Comparison of ENCODE assay signal across 33 cellular contexts in the genomic region with DNA sequence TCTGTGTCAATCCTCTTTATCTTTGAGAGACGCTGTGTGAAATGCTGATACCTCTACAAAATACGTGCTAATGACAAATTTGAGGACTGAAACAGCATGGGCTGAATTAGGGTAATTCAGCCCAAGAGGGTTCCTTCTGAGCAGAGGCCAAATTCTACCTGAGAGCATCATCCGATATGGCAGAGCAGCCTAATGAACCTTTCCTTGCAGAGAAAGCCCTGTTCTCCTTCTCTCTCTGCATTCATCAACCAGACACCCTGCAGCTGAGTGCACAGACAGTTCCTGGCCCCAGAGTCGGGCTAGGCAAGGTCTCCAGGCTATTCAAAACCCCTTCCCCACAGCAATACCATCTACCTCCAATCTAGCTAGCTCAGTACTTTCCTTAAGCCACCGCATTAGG.
"Had no signal": no experiment of that assay in that cellular context is flagged by ENCODE, and none has a peak within 500 bp of the region (broad histone marks: within the 10 kb centered on the region; RNA-seq: fewer than 3 reads in every experiment).

No MANE protein-coding gene starts in this region.

- H3K27me3 Mint-ChIP-seq: activated B cell treated with CpG ODN at 0.5 μM for 24 hours; activated CD4-positive, alpha-beta memory T cell treated with anti-CD3 and anti-CD28 coated beads for 36 hours had no signal

- H3K4me3 Mint-ChIP-seq: activated B cell treated with CpG ODN at 0.5 μM for 24 hours; activated CD4-positive, alpha-beta memory T cell treated with anti-CD3 and anti-CD28 coated beads for 36 hours; activated naive CD4-positive, alpha-beta T cell treated with anti-CD3 and anti-CD28 coated beads for 36 hours; activated T-cell treated with anti-CD3 and anti-CD28 coated beads, Interleukin-2, amount 50 U/mL, for 4 hours; activated T-helper 1 cell treated with anti-CD3 and anti-CD28 coated beads, Interleukin-12 subunit alpha, Interleukin-12 subunit beta, Interleukin-2, Interleukin-4 antibody, amounts not matched to agents 30 ng/mL and 10 ng/mL and 1 ng/mL, durations not matched to agents 14 hours and 24 hours and 36 hours; T-cell; T-helper 17 cell had no signal

- H3K4me3 ChIP-seq: adrenal gland, body of pancreas, breast epithelium had no signal

- H3K36me3 ChIP-seq: adrenal gland, breast epithelium had no signal

- ATAC-seq: activated naive CD4-positive, alpha-beta T cell treated with anti-CD3 and anti-CD28 coated beads, Interleukin-2, amount 50 U/mL, for 72 hours; activated T-cell treated with anti-CD3 and anti-CD28 coated beads, Interleukin-2, amount 50 U/mL, for 4 hours; body of pancreas; SK-N-SH treated with all-trans-retinoic acid at 6 μM for 48 hours; T-cell; T-helper 17 cell had no signal

- DNase-seq: activated B cell treated with CpG ODN at 0.5 μM for 24 hours; activated CD4-positive, alpha-beta memory T cell treated with anti-CD3 and anti-CD28 coated beads for 36 hours; activated CD4-positive, alpha-beta T cell treated with anti-CD3 and anti-CD28 coated beads for 4 hours; activated CD4-positive, alpha-beta T cell treated with anti-CD3 and anti-CD28 coated beads, Interleukin-2, amount 50 U/mL, for 1 hour; activated CD4-positive, CD25-positive, alpha-beta regulatory T cell treated with anti-CD3 and anti-CD28 coated beads, Interleukin-2, amount 50 U/mL, for 72 hours; activated CD8-positive, alpha-beta memory T cell treated with anti-CD3 and anti-CD28 coated beads, Interleukin-2, amount 50 U/mL, for 4 hours; activated gamma-delta T cell treated with Interleukin-2 at 50 U/mL for 16 hours; activated naive CD4-positive, alpha-beta T cell treated with anti-CD3 and anti-CD28 coated beads for 36 hours; activated T-cell treated with anti-CD3 and anti-CD28 coated beads for 4 hours; activated T-cell treated with anti-CD3 and anti-CD28 coated beads, Interleukin-2, amount 50 U/mL, for 4 hours; adrenal gland; body of pancreas; KG1; MM.1S; MV-4-11; NCI-H1092 treated with DMSO at 0.1 percent for 48 hours; NCI-H1436 treated with DMSO at 0.1 percent for 48 hours; NCI-H1694 treated with DMSO at 0.1 percent for 48 hours; NCI-H2029; NCI-H2107; NCI-H226; NCI-H446 treated with DMSO at 0.1 percent for 48 hours; NCI-H524; OCI-M1; SHP77 treated with DMSO at 0.1 percent for 48 hours; T-cell; T-helper 17 cell; T-helper 9 cell had no signal

- H3K9me3 Mint-ChIP-seq: activated B cell treated with CpG ODN at 0.5 μM for 24 hours; activated CD4-positive, alpha-beta memory T cell treated with anti-CD3 and anti-CD28 coated beads for 36 hours; activated naive CD4-positive, alpha-beta T cell treated with anti-CD3 and anti-CD28 coated beads for 36 hours; activated naive CD4-positive, alpha-beta T cell treated with anti-CD3 and anti-CD28 coated beads, Interleukin-2, amount 50 U/mL, for 72 hours; activated T-cell treated with anti-CD3 and anti-CD28 coated beads, Interleukin-2, amount 50 U/mL, for 4 hours; activated T-helper 1 cell treated with anti-CD3 and anti-CD28 coated beads, Interleukin-12 subunit alpha, Interleukin-12 subunit beta, Interleukin-2, Interleukin-4 antibody, amounts not matched to agents 30 ng/mL and 10 ng/mL and 1 ng/mL, durations not matched to agents 14 hours and 24 hours and 36 hours; T-cell had no signal

- H3K36me3 Mint-ChIP-seq: activated CD4-positive, alpha-beta memory T cell treated with anti-CD3 and anti-CD28 coated beads for 36 hours; activated naive CD4-positive, alpha-beta T cell treated with anti-CD3 and anti-CD28 coated beads, Interleukin-2, amount 50 U/mL, for 72 hours; T-cell had no signal

- H3K27ac ChIP-seq: adrenal gland, body of pancreas, breast epithelium, VCaP had no signal

- H3K4me1 Mint-ChIP-seq: activated B cell treated with CpG ODN at 0.5 μM for 24 hours, T-cell, T-helper 17 cell had no signal

- H3K9me3 ChIP-seq: adrenal gland, body of pancreas, breast epithelium had no signal

- H3K27ac Mint-ChIP-seq: activated B cell treated with CpG ODN at 0.5 μM for 24 hours; activated CD4-positive, alpha-beta memory T cell treated with anti-CD3 and anti-CD28 coated beads for 36 hours; activated naive CD4-positive, alpha-beta T cell treated with anti-CD3 and anti-CD28 coated beads for 36 hours; activated naive CD4-positive, alpha-beta T cell treated with anti-CD3 and anti-CD28 coated beads, Interleukin-2, amount 50 U/mL, for 72 hours; activated T-helper 1 cell treated with anti-CD3 and anti-CD28 coated beads, Interleukin-12 subunit alpha, Interleukin-12 subunit beta, Interleukin-2, Interleukin-4 antibody, amounts not matched to agents 30 ng/mL and 10 ng/mL and 1 ng/mL, durations not matched to agents 14 hours and 24 hours and 36 hours; T-cell; T-helper 17 cell had no signal

- H3K4me1 ChIP-seq: adrenal gland, body of pancreas, breast epithelium had no signal
